ENCODE assay signal across 1 cellular context in genomic region chr16:1677942-1678499, GRCh38.
TF ChIP-seq lines count a peak whose summit lies in the region.

JPT2 (plus strand) TSS chr16:1678279; CDS start chr16:1678313, 34 bp downstream.

TF ChIP-seq in HepG2, 621 proteins besides CTCF, POLR2A, EP300 and RAD21 (continued from another document and continues in another):
- TF ChIP-seq PLSCR1 (CRISPR knock-in tag; IDR thresholded peaks at IDR 0.05; ENCODE audit: borderline replicate concordance), result no peak
- TF ChIP-seq TGIF2 (CRISPR knock-in tag; IDR thresholded peaks at IDR 0.05), result no peak; the same call in 1 of the 2 replicates
- peak; percentile 30; the same call in 1 of the 2 replicates for TF ChIP-seq TOPORS (CRISPR knock-in tag; IDR thresholded peaks at IDR 0.05)
- TF ChIP-seq IRF2 (CRISPR knock-in tag; IDR thresholded peaks at IDR 0.05), result no peak
- no peak for TF ChIP-seq KDM6A (CRISPR knock-in tag; IDR thresholded peaks at IDR 0.05; ENCODE audit: low read depth)
- TF ChIP-seq STAT6 (CRISPR knock-in tag; IDR thresholded peaks at IDR 0.05; ENCODE audit: borderline replicate concordance), result no peak
- TF ChIP-seq TBL1XR1 (IDR thresholded peaks at IDR 0.05; ENCODE audit: borderline replicate concordance, low read length, partially characterized antibody), result no peak
- TF ChIP-seq ZNF790 (CRISPR knock-in tag; IDR thresholded peaks at IDR 0.05; ENCODE audit: borderline replicate concordance), result no peak; the same call in 1 of the 2 replicates
- TF ChIP-seq GZF1 (CRISPR knock-in tag; IDR thresholded peaks at IDR 0.05), result no peak
- peak; percentile 88 for TF ChIP-seq MYC (CRISPR knock-in tag; IDR thresholded peaks at IDR 0.05; ENCODE audit: borderline replicate concordance)
- TF ChIP-seq MIER3 (CRISPR knock-in tag; IDR thresholded peaks at IDR 0.05; ENCODE audit: borderline replicate concordance), result no peak
- no peak for TF ChIP-seq PRMT3 (CRISPR knock-in tag; IDR thresholded peaks at IDR 0.05; ENCODE audit: borderline replicate concordance, low read depth)
- TF ChIP-seq TIGD3 (CRISPR knock-in tag; IDR thresholded peaks at IDR 0.05; ENCODE audit: borderline replicate concordance), result no peak
- no peak for TF ChIP-seq ATF1 (CRISPR knock-in tag; IDR thresholded peaks at IDR 0.05)
- no peak for TF ChIP-seq TBX3 (IDR thresholded peaks at IDR 0.05; ENCODE audit: borderline replicate concordance)
- peak; percentile 42; the same call in 1 of the 2 replicates for TF ChIP-seq ZNF639 (CRISPR knock-in tag; conservative IDR thresholded peaks at IDR 0.05)
- TF ChIP-seq ZNF839 (CRISPR knock-in tag; IDR thresholded peaks at IDR 0.05; ENCODE audit: borderline replicate concordance), result no peak
- no peak for TF ChIP-seq ZBTB34 (CRISPR knock-in tag; IDR thresholded peaks at IDR 0.05)
- no peak for TF ChIP-seq HNRNPK (IDR thresholded peaks at IDR 0.05; ENCODE audit: low read depth, low read length, poor library complexity, severe bottlenecking)
- no peak for TF ChIP-seq KLF13 (CRISPR knock-in tag; IDR thresholded peaks at IDR 0.05)
- TF ChIP-seq U2AF2 (IDR thresholded peaks at IDR 0.05; ENCODE audit: low read depth, low read length), result no peak
- no peak for TF ChIP-seq CSRNP2 (CRISPR knock-in tag; conservative IDR thresholded peaks at IDR 0.05; ENCODE audit: low read depth)
- peak; percentile 79 for TF ChIP-seq SPEN (CRISPR knock-in tag; IDR thresholded peaks at IDR 0.05; ENCODE audit: low read depth)
- TF ChIP-seq ZKSCAN5 (CRISPR knock-in tag; IDR thresholded peaks at IDR 0.05), result no peak
- no peak for TF ChIP-seq ZNF619 (CRISPR knock-in tag; IDR thresholded peaks at IDR 0.05)
- no peak for TF ChIP-seq JUND (CRISPR knock-in tag; IDR thresholded peaks at IDR 0.05)
- TF ChIP-seq HMGXB4 (CRISPR knock-in tag; IDR thresholded peaks at IDR 0.05; ENCODE audit: borderline replicate concordance in 1 of 2, low read depth in 1 of 2), result peak in 1 of 2 experiments; percentile 68; a peak in 3 of 4 replicates
- no peak for TF ChIP-seq ZNF75D (CRISPR knock-in tag; IDR thresholded peaks at IDR 0.05; ENCODE audit: borderline replicate concordance)
- no peak for TF ChIP-seq DMTF1 (CRISPR knock-in tag; IDR thresholded peaks at IDR 0.05)
- no peak for TF ChIP-seq ZNF569 (CRISPR knock-in tag; IDR thresholded peaks at IDR 0.05; ENCODE audit: borderline replicate concordance)
- no peak for TF ChIP-seq SIN3B (IDR thresholded peaks at IDR 0.05; ENCODE audit: low read length)
- no peak for TF ChIP-seq BRD4 (CRISPR knock-in tag; IDR thresholded peaks at IDR 0.05)
- no peak for TF ChIP-seq SMARCC2 (IDR thresholded peaks at IDR 0.05)
- no peak for TF ChIP-seq XRCC5 (optimal IDR thresholded peaks at IDR 0.05; ENCODE audit: low read length)
- no peak for TF ChIP-seq ZNF274 (CRISPR knock-in tag; IDR thresholded peaks at IDR 0.05)
- no peak for TF ChIP-seq ZNF761 (CRISPR knock-in tag; conservative IDR thresholded peaks at IDR 0.05)
- TF ChIP-seq IKZF4 (CRISPR knock-in tag; IDR thresholded peaks at IDR 0.05; ENCODE audit: borderline replicate concordance, low read depth, not compliant biosample characterization), result no peak
- TF ChIP-seq PITX1 (CRISPR knock-in tag; IDR thresholded peaks at IDR 0.05), result no peak
- no peak for TF ChIP-seq ZNF724P (CRISPR knock-in tag; IDR thresholded peaks at IDR 0.05; ENCODE audit: borderline replicate concordance)
- no peak for TF ChIP-seq ZNF780A (CRISPR knock-in tag; IDR thresholded peaks at IDR 0.05)
- no peak for TF ChIP-seq THRA (CRISPR knock-in tag; IDR thresholded peaks at IDR 0.05; ENCODE audit: borderline replicate concordance)
- no peak for TF ChIP-seq FLYWCH1 (CRISPR knock-in tag; IDR thresholded peaks at IDR 0.05)
- no peak for TF ChIP-seq ZBTB8A (CRISPR knock-in tag; IDR thresholded peaks at IDR 0.05; ENCODE audit: borderline replicate concordance, low read depth)
- no peak for TF ChIP-seq ZNF564 (CRISPR knock-in tag; IDR thresholded peaks at IDR 0.05)
- TF ChIP-seq MLXIP (CRISPR knock-in tag; IDR thresholded peaks at IDR 0.05; ENCODE audit: borderline replicate concordance), result no peak
- TF ChIP-seq KAT8 (CRISPR knock-in tag; IDR thresholded peaks at IDR 0.05), result no peak
- TF ChIP-seq ELF1 (CRISPR knock-in tag; IDR thresholded peaks at IDR 0.05), result no peak
- no peak for TF ChIP-seq MTF1 (CRISPR knock-in tag; IDR thresholded peaks at IDR 0.05)
- TF ChIP-seq RORA (CRISPR knock-in tag; IDR thresholded peaks at IDR 0.05), result no peak
- TF ChIP-seq SKI (IDR thresholded peaks at IDR 0.05; ENCODE audit: partially characterized antibody), result peak; percentile 15
- TF ChIP-seq ZNF484 (CRISPR knock-in tag; IDR thresholded peaks at IDR 0.05; ENCODE audit: borderline replicate concordance, low read depth), result no peak
- no peak for TF ChIP-seq PLRG1 (conservative IDR thresholded peaks at IDR 0.05)
